13 cellular contexts compared by ENCODE assay signal in genomic region chr9:88777498-88778312, GRCh38.
DNase-seq lines count a peak whose midpoint lies in the region; ATAC-seq, FAIRE-seq and TF ChIP-seq lines count a peak whose summit lies in the region.
"Had no signal": no experiment of that assay in that cellular context is flagged by ENCODE, and none has a peak within 500 bp of the region (broad histone marks: within the 10 kb centered on the region; RNA-seq: fewer than 3 reads in every experiment).

No MANE protein-coding gene starts in this region.

- H2AFZ ChIP-seq in ACC112 (ENCODE audit: low read length, unreplicated experiment) (no peak overlapping the region), Loucy (ENCODE audit: low read length) (peak overlapping the region; percentile 42), K562 (ENCODE audit: low read depth, low read length) (peak overlapping the region; percentile 72)

- H3K36me3 ChIP-seq in ACC112 (ENCODE audit: insufficient read depth, low read length) (no peaks in the 10 kb centered on the region), Loucy (ENCODE audit: insufficient read depth, low read length) (no peaks in the 10 kb centered on the region), K562 (ENCODE audit: control insufficient read depth, insufficient read depth, low read length) (no peaks in the 10 kb centered on the region), lower lobe of right lung (no peaks in the 10 kb centered on the region)
- H3K36me3 ChIP-seq in CD8-positive, alpha-beta memory T cell (ENCODE audit: insufficient read depth, low read length) = no peaks in the 10 kb centered on the region

- no peaks in the 10 kb centered on the region for H3K9me3 Mint-ChIP-seq in activated T-cell treated with anti-CD3 and anti-CD28 coated beads, Interleukin-2, amount 50 U/mL, for 4 hours
- H3K9me3 Mint-ChIP-seq in CD8-positive, alpha-beta memory T cell = peaks cover 0 to 2% (median 0%) of the 10 kb centered on the region in 5 donors
- H3K9me3 Mint-ChIP-seq: activated naive CD4-positive, alpha-beta T cell treated with anti-CD3 and anti-CD28 coated beads, Interleukin-2, amount 50 U/mL, for 24 hours had no signal

- CTCF ChIA-PET in K562 (lab: Yijun Ruan, JAX; ENCODE audit: low intra/inter-chr PET ratio) = no interaction called here
- CTCF ChIA-PET in CD8-positive, alpha-beta memory T cell (lab: Charles Lee) = no interaction called here

- no peak for TF ChIP-seq CTCF in Loucy (conservative IDR thresholded peaks at IDR 0.05; ENCODE audit: low read length)
- no peak for TF ChIP-seq CTCF in K562 (IDR thresholded peaks at IDR 0.05 in 2 of 3, conservative IDR thresholded peaks at IDR 0.05 in 1 of 3; ENCODE audit: insufficient read depth in 2 of 3, low read depth in 1 of 3, low read length in 3 of 3)
- TF ChIP-seq CTCF in lower lobe of right lung (IDR thresholded peaks at IDR 0.05) = no peak

- H3K27me3 ChIP-seq in ACC112 (ENCODE audit: insufficient read depth, low read length) = no peaks in the 10 kb centered on the region
- H3K27me3 ChIP-seq in Loucy (ENCODE audit: insufficient read depth, low read length, poor library complexity, severe bottlenecking) = no peaks in the 10 kb centered on the region
- H3K27me3 ChIP-seq in K562 (ENCODE audit: control insufficient read depth in 2 of 2, insufficient read depth in 2 of 2, low read length in 2 of 2) = no peaks in the 10 kb centered on the region
- no peaks in the 10 kb centered on the region for H3K27me3 ChIP-seq in lower lobe of right lung (ENCODE audit: low read depth)
- no peaks in the 10 kb centered on the region for H3K27me3 ChIP-seq in CD8-positive, alpha-beta memory T cell (ENCODE audit: insufficient read depth, low read length, poor library complexity, severe bottlenecking)

- intact Hi-C loops in K562 (cut with micrococcal nuclease) (no loop called here), lower lobe of right lung (cut with DNase I) (no loop called here)

- ATAC-seq in K562 = peak; percentile 10; the same call in 1 of the 3 replicates
- ATAC-seq in lower lobe of right lung = peak in 1 of 2 donors; percentile 20
- no peak for ATAC-seq in activated T-cell treated with anti-CD3 and anti-CD28 coated beads, Interleukin-2, amount 50 U/mL, for 4 hours

- WGBS in K562 (ENCODE audit: insufficient coverage, low coverage, missing lambda C conversion rate) = 35% methylated on average over 10 of the region's 12 CpGs

- H3K27ac Mint-ChIP-seq in CD8-positive, alpha-beta memory T cell = no peak overlapping the region
- H3K27ac Mint-ChIP-seq: activated naive CD4-positive, alpha-beta T cell treated with anti-CD3 and anti-CD28 coated beads, Interleukin-2, amount 50 U/mL, for 24 hours had no signal

- H3K4me3 ChIP-seq in ACC112 (ENCODE audit: low read depth, low read length) = peak overlapping the region; percentile 32; the same call in 1 of the 2 replicates
- H3K4me3 ChIP-seq in Loucy (ENCODE audit: low read length, poor library complexity, severe bottlenecking) = peak overlapping the region; percentile 68
- H3K4me3 ChIP-seq in K562 = no peak overlapping the region
- H3K4me3 ChIP-seq in lower lobe of right lung = no peak overlapping the region
- no peak overlapping the region for H3K4me3 ChIP-seq in CD8-positive, alpha-beta memory T cell (ENCODE audit: low read length)

- no peak overlapping the region for H3K4me3 Mint-ChIP-seq in activated T-cell treated with anti-CD3 and anti-CD28 coated beads, Interleukin-2, amount 50 U/mL, for 4 hours
- H3K4me3 Mint-ChIP-seq in CD8-positive, alpha-beta memory T cell = no peak overlapping the region
- H3K4me3 Mint-ChIP-seq: activated naive CD4-positive, alpha-beta T cell treated with anti-CD3 and anti-CD28 coated beads, Interleukin-2, amount 50 U/mL, for 24 hours had no signal

- H3K79me2 ChIP-seq in ACC112 (ENCODE audit: control insufficient read depth, insufficient read depth, low read length, unreplicated experiment) = peaks cover under 1% of the 10 kb centered on the region
- no peaks in the 10 kb centered on the region for H3K79me2 ChIP-seq in Loucy (ENCODE audit: insufficient read depth, low read length)
- no peaks in the 10 kb centered on the region for H3K79me2 ChIP-seq in K562 (ENCODE audit: control insufficient read depth, insufficient read depth, low read length)

- H3K4me2 ChIP-seq in Loucy (ENCODE audit: low read depth, low read length, poor library complexity, severe bottlenecking) (peak overlapping the region; percentile 97), K562 (ENCODE audit: insufficient read depth, low read length) (no peak overlapping the region)

- FAIRE-seq in K562 (lab: Jason Lieb, UNC) = no peak

- no peaks in the 10 kb centered on the region for H3K9me1 ChIP-seq in K562 (ENCODE audit: control insufficient read depth, insufficient read depth, low read length)

- peak overlapping the region; percentile 81 for H3K9ac ChIP-seq in Loucy (ENCODE audit: low read depth, low read length, poor library complexity, severe bottlenecking)
- H3K9ac ChIP-seq in K562 (ENCODE audit: insufficient read depth in 1 of 2, low read depth in 2 of 2, low read length in 2 of 2) = peak overlapping the region in 1 of 2 experiments; percentile 71; a peak in 1 of 4 replicates

- in situ Hi-C loops in K562 (cut with MboI) = no loop called here

- H3K36me3 Mint-ChIP-seq in activated T-cell treated with anti-CD3 and anti-CD28 coated beads, Interleukin-2, amount 50 U/mL, for 4 hours (ENCODE audit: insufficient read depth) = no peaks in the 10 kb centered on the region
- H3K36me3 Mint-ChIP-seq in CD8-positive, alpha-beta memory T cell = no peaks in the 10 kb centered on the region
- H3K36me3 Mint-ChIP-seq: activated naive CD4-positive, alpha-beta T cell treated with anti-CD3 and anti-CD28 coated beads, Interleukin-2, amount 50 U/mL, for 24 hours had no signal

- H3K9me2 ChIP-seq in Loucy (replicated peaks; ENCODE audit: low read depth, low read length) = no peaks in the 10 kb centered on the region

- peaks cover 21% of the 10 kb centered on the region for H3K27me3 Mint-ChIP-seq in activated T-cell treated with anti-CD3 and anti-CD28 coated beads, Interleukin-2, amount 50 U/mL, for 4 hours (ENCODE audit: low read depth)
- peaks cover 0 to 23% of the 10 kb centered on the region in 2 donors for H3K27me3 Mint-ChIP-seq in CD8-positive, alpha-beta memory T cell

- peaks cover 5% of the 10 kb centered on the region for H3K4me1 Mint-ChIP-seq in activated T-cell treated with anti-CD3 and anti-CD28 coated beads, Interleukin-2, amount 50 U/mL, for 4 hours (ENCODE audit: low read depth)
- peaks cover 0 to 4% (median 0%) of the 10 kb centered on the region in 3 donors for H3K4me1 Mint-ChIP-seq in CD8-positive, alpha-beta memory T cell
- H3K4me1 Mint-ChIP-seq: activated naive CD4-positive, alpha-beta T cell treated with anti-CD3 and anti-CD28 coated beads, Interleukin-2, amount 50 U/mL, for 24 hours had no signal

- H3F3A ChIP-seq in Loucy (ENCODE audit: low read depth) = peaks cover 17% of the 10 kb centered on the region

- no peak for TF ChIP-seq RAD21 in K562 (CRISPR knock-in tag; conservative IDR thresholded peaks at IDR 0.05 in 1 of 2, IDR thresholded peaks at IDR 0.05 in 1 of 2)

- TF ChIP-seq POLR2A in K562 (conservative IDR thresholded peaks at IDR 0.05) = no peak

- H4K20me1 ChIP-seq in Loucy (ENCODE audit: insufficient read depth, low read length, poor library complexity, severe bottlenecking) (no peaks in the 10 kb centered on the region), K562 (replicated peaks; ENCODE audit: control insufficient read depth, insufficient read depth, low read length) (no peaks in the 10 kb centered on the region)

- TF ChIP-seq EP300 in K562 (IDR thresholded peaks at IDR 0.05; ENCODE audit: low read length) = no peak

- DNase-seq in K562 (ENCODE audit: extremely low read depth in 1 of 4, low spot score in 3 of 4) = peak in 1 of 4 experiments; percentile 23
- no peak for DNase-seq in lower lobe of right lung
- DNase-seq in stimulated activated CD4-positive, alpha-beta T cell treated with anti-CD3 and anti-CD28 coated beads, Interleukin-12 subunit alpha, Interleukin-12 subunit beta, amount 100 ng/mL, for 4 hours = no peak
- no peak for DNase-seq in activated T-cell treated with anti-CD3 and anti-CD28 coated beads, Interleukin-2, amount 50 U/mL, for 4 hours
- no peak for DNase-seq in CD8-positive, alpha-beta memory T cell
- DNase-seq in stimulated activated naive CD4-positive, alpha-beta T cell (lab: John Stamatoyannopoulos, UW) = no peak
- DNase-seq: foreskin melanocyte, NCI-H1694, occipital lobe, T1000 had no signal

- H3K27ac ChIP-seq in ACC112 (ENCODE audit: low read depth, low read length) (peak overlapping the region; percentile 98), K562 (ENCODE audit: extremely low read depth, low read depth, low read length) (peak overlapping the region; percentile 40; the same call in 1 of the 3 replicates), lower lobe of right lung (peak overlapping the region; percentile 53)
- H3K27ac ChIP-seq in CD8-positive, alpha-beta memory T cell (ENCODE audit: low read depth, low read length) = no peak overlapping the region

- H3K4me1 ChIP-seq in ACC112 (ENCODE audit: control insufficient read depth, insufficient read depth, low read length, unreplicated experiment) (peaks cover 79% of the 10 kb centered on the region), Loucy (ENCODE audit: insufficient read depth, low read length, poor library complexity, severe bottlenecking) (peaks cover 84% of the 10 kb centered on the region), K562 (replicated peaks in 1 of 2; ENCODE audit: control insufficient read depth in 2 of 2, insufficient read depth in 2 of 2, low read length in 2 of 2) (peaks cover 26 to 56% of the 10 kb centered on the region in 2 experiments), lower lobe of right lung (peaks cover 35% of the 10 kb centered on the region)
- H3K4me1 ChIP-seq in CD8-positive, alpha-beta memory T cell (ENCODE audit: insufficient read depth, low read length) = no peaks in the 10 kb centered on the region

- H3K9me3 ChIP-seq in Loucy (ENCODE audit: insufficient read depth, low read depth, low read length) = no peaks in the 10 kb centered on the region
- H3K9me3 ChIP-seq in K562 (replicated peaks; ENCODE audit: control insufficient read depth, insufficient read depth, low read depth, low read length) = no peaks in the 10 kb centered on the region
- H3K9me3 ChIP-seq in lower lobe of right lung = no peaks in the 10 kb centered on the region
- no peaks in the 10 kb centered on the region for H3K9me3 ChIP-seq in CD8-positive, alpha-beta memory T cell (ENCODE audit: low read length)

- POLR2A ChIA-PET in K562 (lab: Yijun Ruan, JAX) = no interaction called here
- POLR2A ChIA-PET in CD8-positive, alpha-beta memory T cell (lab: Charles Lee) = no interaction called here

- BruUV-seq in K562 (replicated peaks; lab: Mats Ljungman, UMichigan) = no TSS peak

TF ChIP-seq in K562, 482 proteins besides CTCF, POLR2A, EP300 and RAD21:
- TF ChIP-seq MBD2 (IDR thresholded peaks at IDR 0.05; ENCODE audit: borderline replicate concordance, low read depth) (no peak), MECOM (CRISPR knock-in tag; IDR thresholded peaks at IDR 0.05) (0 out of 2 replicates have a peak, but pooled peaks have one; percentile 31)
TF ChIP-seq in K562: peak in this region for 1.

Comparison
In these comparisons a context has a peak if more than half of its experiments do, and no peak if none do; other contexts are left out.
1. H3K4me3 ChIP-seq: peak in ACC112 (single experiment) and Loucy (single experiment); none in K562 (single experiment), lower lobe of right lung (single experiment) and CD8-positive, alpha-beta memory T cell (single experiment).